Comparison of ENCODE assay signal across 8 cellular contexts in the genomic region with DNA sequence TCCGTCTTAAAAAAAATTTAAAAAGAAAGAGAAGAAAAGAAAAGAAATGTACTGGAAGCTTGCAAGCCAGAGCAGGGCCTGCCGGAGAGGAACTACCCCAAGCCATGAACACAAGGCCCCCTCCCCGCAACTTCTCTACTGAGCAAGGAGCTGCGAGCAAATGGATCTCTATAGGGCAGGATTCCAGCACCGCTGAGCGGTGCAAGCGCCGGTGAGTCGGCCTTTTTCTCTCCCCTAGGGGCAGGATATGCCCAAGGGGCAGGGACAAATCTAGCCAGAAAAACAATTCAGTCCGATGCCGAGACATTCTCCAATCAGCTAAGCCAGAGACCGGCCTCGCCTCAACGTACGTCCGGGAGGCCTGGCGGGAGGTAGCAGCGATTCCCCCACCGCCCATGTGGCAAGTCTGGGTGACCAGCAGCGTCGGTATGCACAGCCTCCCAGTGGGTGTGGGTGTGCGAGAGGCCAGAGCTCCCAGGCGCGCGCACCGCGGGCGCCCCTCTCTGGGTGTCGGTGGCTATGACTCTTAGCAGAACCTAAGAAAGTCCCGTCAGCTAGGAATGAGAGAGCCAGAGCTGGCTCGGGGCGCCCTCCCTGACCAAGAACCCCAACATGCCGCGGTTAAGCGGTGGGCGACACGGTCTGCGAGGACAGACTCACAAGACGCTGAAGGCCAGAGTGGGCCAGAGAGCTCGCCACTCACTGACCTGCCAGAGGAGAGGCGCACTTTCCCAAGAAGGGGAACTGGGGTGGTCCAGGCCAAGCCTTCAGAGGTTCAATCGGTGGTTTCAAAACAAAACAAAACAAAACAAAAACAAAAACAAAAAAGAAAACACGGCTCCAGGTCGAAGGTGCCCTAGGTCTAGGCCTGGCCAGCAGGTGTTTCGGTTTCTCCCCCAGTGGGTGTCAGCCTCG. TPM values are rescaled to one million over a fixed set of nuclear protein-coding genes. Genes with fewer than 3 reads are reported as not detected.
A peak's percentile ranks its signal among the peaks of the same experiment; 100 is the strongest.
DNase-seq lines count a peak whose midpoint lies in the region; ATAC-seq lines count a peak whose summit lies in the region.

No MANE protein-coding gene starts in this region.

- DNase-seq in DMS53 (lab: John Stamatoyannopoulos, UW) (peak; percentile 90), NCI-H1694 treated with DMSO at 0.1 percent for 48 hours (lab: John Stamatoyannopoulos, UW) (peak; percentile 36), left cardiac atrium (peak; percentile 83), pons (ENCODE audit: low spot score) (peak; percentile 90)
- DNase-seq in activated naive CD8-positive, alpha-beta T cell treated with anti-CD3 and anti-CD28 coated beads, Interleukin-2, amount 50 U/mL, for 24 hours: peak; percentile 43
- no peak for DNase-seq in central memory CD4-positive, alpha-beta T cell

- no peaks in the 10 kb centered on the region for H3K36me3 Mint-ChIP-seq in activated naive CD8-positive, alpha-beta T cell treated with anti-CD3 and anti-CD28 coated beads, Interleukin-2, amount 50 U/mL, for 24 hours (ENCODE audit: low read depth)

- ATAC-seq in GM21515 (IDR thresholded peaks at IDR 0.05; ENCODE audit: unreplicated experiment): peak; percentile 78
- peak; percentile 73 for ATAC-seq in activated naive CD8-positive, alpha-beta T cell treated with anti-CD3 and anti-CD28 coated beads, Interleukin-2, amount 50 U/mL, for 24 hours
- peak; percentile 91 to 96 for ATAC-seq in left cardiac atrium
- ATAC-seq in HG03439 (IDR thresholded peaks at IDR 0.05; ENCODE audit: unreplicated experiment): no peak

- peaks cover 60% of the 10 kb centered on the region for H3K27me3 Mint-ChIP-seq in activated naive CD8-positive, alpha-beta T cell treated with anti-CD3 and anti-CD28 coated beads, Interleukin-2, amount 50 U/mL, for 24 hours

- H3K27ac Mint-ChIP-seq in activated naive CD8-positive, alpha-beta T cell treated with anti-CD3 and anti-CD28 coated beads, Interleukin-2, amount 50 U/mL, for 24 hours: no peak overlapping the region

- H3K9me3 Mint-ChIP-seq in activated naive CD8-positive, alpha-beta T cell treated with anti-CD3 and anti-CD28 coated beads, Interleukin-2, amount 50 U/mL, for 24 hours: no peaks in the 10 kb centered on the region

- H3K4me1 Mint-ChIP-seq in activated naive CD8-positive, alpha-beta T cell treated with anti-CD3 and anti-CD28 coated beads, Interleukin-2, amount 50 U/mL, for 24 hours: peaks cover 8% of the 10 kb centered on the region

- peak overlapping the region; percentile 34 for H3K4me3 Mint-ChIP-seq in activated naive CD8-positive, alpha-beta T cell treated with anti-CD3 and anti-CD28 coated beads, Interleukin-2, amount 50 U/mL, for 24 hours

- intact Hi-C loops in left cardiac atrium (cut with DNase I): no loop called here

RNA-seq across cellular contexts. Expression of gene CSMD2, which starts 1.9 kb away (rescaled TPM):
- total RNA-seq in left cardiac atrium: under 1 TPM; 0.29 to 0.58 TPM

RNA-seq across cellular contexts. Expression of gene C1orf94, which starts 13.6 kb away (rescaled TPM):
- total RNA-seq in left cardiac atrium: not detected
